Comparison of ENCODE assay signal across 17 cellular contexts in the genomic region with DNA sequence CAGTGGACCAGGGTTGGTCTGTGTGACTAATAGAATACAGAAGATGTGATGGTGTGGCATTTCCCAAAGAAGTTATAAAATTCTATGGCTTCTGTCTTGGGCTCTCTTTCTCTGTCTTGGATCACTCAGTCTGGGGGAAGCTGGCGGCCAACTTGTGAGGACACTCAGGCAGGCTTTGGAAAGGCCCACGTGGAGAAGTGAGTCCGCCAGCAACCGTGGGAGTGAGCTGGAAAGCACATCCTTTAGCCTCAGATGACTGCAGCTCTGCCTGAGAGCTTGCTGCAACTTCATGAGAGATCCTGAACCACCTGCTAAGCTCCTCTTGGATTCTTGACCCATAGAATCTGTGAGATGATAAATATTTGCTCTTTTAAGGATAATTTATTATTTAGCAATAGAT.
DNase-seq lines count a peak whose midpoint lies in the region; ATAC-seq and TF ChIP-seq lines count a peak whose summit lies in the region.
"Had no signal": no experiment of that assay in that cellular context is flagged by ENCODE, and none has a peak within 500 bp of the region (broad histone marks: within the 10 kb centered on the region; RNA-seq: fewer than 3 reads in every experiment).

No MANE protein-coding gene starts in this region.

- no peaks in the 10 kb centered on the region for H3K36me3 ChIP-seq in GM23248 (ENCODE audit: low read depth)
- H3K36me3 ChIP-seq: BLaER1 had no signal

- no peaks in the 10 kb centered on the region for H3K9me3 ChIP-seq in right cardiac atrium (ENCODE audit: control insufficient read depth, low read length)
- no peaks in the 10 kb centered on the region for H3K9me3 ChIP-seq in GM23248 (ENCODE audit: low read depth)
- H3K9me3 ChIP-seq: BLaER1 had no signal

- no peak overlapping the region for H3K27ac ChIP-seq in right cardiac atrium (ENCODE audit: low read length)
- no peak overlapping the region for H3K27ac ChIP-seq in GM23248
- no peak overlapping the region for H3K27ac ChIP-seq in dorsolateral prefrontal cortex
- H3K27ac ChIP-seq: BLaER1, HL-60 had no signal

- in situ Hi-C loops in GM23248 (cut with MboI), result no loop called here

- no peak overlapping the region for H2AFZ ChIP-seq in GM23248

- H3K27me3 ChIP-seq in right cardiac atrium (ENCODE audit: control insufficient read depth, insufficient read depth) (no peaks in the 10 kb centered on the region), GM23248 (replicated peaks; ENCODE audit: insufficient read depth) (peaks cover 32% of the 10 kb centered on the region), dorsolateral prefrontal cortex (no peaks in the 10 kb centered on the region)
- H3K27me3 ChIP-seq: BLaER1 had no signal

- H3K79me2 ChIP-seq in GM23248 (ENCODE audit: insufficient read depth), result no peaks in the 10 kb centered on the region

- H3K4me1 ChIP-seq in right cardiac atrium (ENCODE audit: control insufficient read depth, insufficient read depth, low read length), result no peaks in the 10 kb centered on the region
- H3K4me1 ChIP-seq in GM23248 (ENCODE audit: insufficient read depth), result no peaks in the 10 kb centered on the region

- DNase-seq in Right ventricle myocardium inferior (ENCODE audit: missing footprints) (no peak), right cardiac atrium (no peak), GM23248 (peak; percentile 35), dorsolateral prefrontal cortex (peak in 9 of 10 donors; percentile 28 to 89 (median 80)), occipital lobe (lab: John Stamatoyannopoulos, UW) (peak; percentile 63), HPDE6-E6E7 (ENCODE audit: extremely low spot score) (no peak), head of caudate nucleus (no peak), foreskin melanocyte (no peak)
- DNase-seq: 8988T; AML-193; CD4-positive, CD25-positive, alpha-beta regulatory T cell; DMS 273 treated with DMSO at 0.1 percent for 48 hours; GF-D8; HCEC 1CT; HFFc6 had no signal

- no peak overlapping the region for H3K4me3 ChIP-seq in right cardiac atrium (ENCODE audit: low read length)
- H3K4me3 ChIP-seq in GM23248, result no peak overlapping the region
- H3K4me3 ChIP-seq in dorsolateral prefrontal cortex, result no peak overlapping the region
- H3K4me3 ChIP-seq: BLaER1 had no signal

- H3K9me2 ChIP-seq in GM23248 (ENCODE audit: insufficient read depth), result no peaks in the 10 kb centered on the region

- TF ChIP-seq CTCF in dorsolateral prefrontal cortex (IDR thresholded peaks at IDR 0.05 in 54 of 56, conservative IDR thresholded peaks at IDR 0.05 in 2 of 56; ENCODE audit: low read depth in 1 of 56, partially characterized antibody in 56 of 56), result peak in 1 of 56 donors; percentile 12

- H3F3A ChIP-seq in GM23248 (ENCODE audit: insufficient read depth), result no peaks in the 10 kb centered on the region

- WGBS in right cardiac atrium, result 57% methylated on average over 4 of the region's 4 CpGs
- WGBS in GM23248 (ENCODE audit: low coverage in 1 of 2, low lambda C conversion rate in 2 of 2, missing lambda C conversion rate in 2 of 2), 2 experiments, result 5 to 15% methylated on average over 4 of the region's 4 CpGs

- H3K4me2 ChIP-seq in GM23248 (ENCODE audit: unreplicated experiment), result no peak overlapping the region
- H3K4me2 ChIP-seq: BLaER1 had no signal

- intact Hi-C loops in Right ventricle myocardium inferior (cut with DNase I), result no loop called here
- intact Hi-C loops in right cardiac atrium (cut with DNase I), result no loop called here
- intact Hi-C loops in dorsolateral prefrontal cortex (cut with DNase I), result loop anchor here in 1 of 2 donors (10.0 kb wide), 1 partner anchor 72 kb away; a partner anchor contains a TSS
- intact Hi-C loops in head of caudate nucleus (cut with DNase I), result no loop called here

- no peaks in the 10 kb centered on the region for H4K20me1 ChIP-seq in GM23248 (ENCODE audit: insufficient read depth)
- H4K20me1 ChIP-seq: BLaER1 had no signal

- H3K9ac ChIP-seq in GM23248, result no peak overlapping the region
- H3K9ac ChIP-seq: BLaER1 had no signal

- peak; percentile 37 for ATAC-seq in Right ventricle myocardium inferior
- no peak for ATAC-seq in right cardiac atrium

Comparison
In these comparisons a context has a peak if more than half of its experiments do, and no peak if none do; other contexts are left out.
1. DNase-seq: peak in GM23248 (single experiment), dorsolateral prefrontal cortex (9 of 10) and occipital lobe (single experiment); none in Right ventricle myocardium inferior (single experiment), right cardiac atrium (0 of 3), HPDE6-E6E7 (single experiment), head of caudate nucleus (0 of 42) and foreskin melanocyte (single experiment).